9 cellular contexts compared by ENCODE assay signal in the genomic region with DNA sequence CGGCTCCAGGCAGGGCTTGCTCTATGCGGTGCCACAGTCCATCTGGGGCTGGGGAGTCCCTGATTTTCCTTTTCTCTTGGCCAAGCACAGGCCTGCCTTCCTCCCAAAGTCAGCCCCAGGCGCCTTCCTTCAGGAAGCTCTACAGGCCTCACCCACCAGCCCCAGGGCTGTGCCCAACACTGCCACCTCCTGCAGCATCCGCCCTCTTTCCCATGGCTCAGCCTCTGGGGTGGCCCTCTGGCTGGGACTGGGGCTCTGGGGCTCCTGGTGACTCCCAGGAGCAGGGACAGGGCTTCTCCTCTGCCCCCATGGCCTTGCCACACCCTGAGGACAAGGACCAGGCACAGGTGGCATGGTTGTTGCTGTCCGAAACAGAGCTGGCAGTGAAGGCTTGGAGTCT. TPM values are rescaled to one million over a fixed set of nuclear protein-coding genes. Genes with fewer than 3 reads are reported as not detected.
DNase-seq lines count a peak whose midpoint lies in the region; ATAC-seq and TF ChIP-seq lines count a peak whose summit lies in the region.
"Had no signal": no experiment of that assay in that cellular context is flagged by ENCODE, and none has a peak within 500 bp of the region (broad histone marks: within the 10 kb centered on the region; RNA-seq: fewer than 3 reads in every experiment).

No MANE protein-coding gene starts in this region.

- peak overlapping the region; percentile 62 for H3K4me3 Mint-ChIP-seq in central memory CD8-positive, alpha-beta T cell
- H3K4me3 Mint-ChIP-seq in activated naive CD8-positive, alpha-beta T cell treated with anti-CD3 and anti-CD28 coated beads, Interleukin-2, amount 50 U/mL, for 24 hours: no peak overlapping the region

- H3K9me3 ChIP-seq in Panc1 (ENCODE audit: control insufficient read depth, insufficient read depth, low read depth, low read length) (no peaks in the 10 kb centered on the region), mesenchymal stem cell (ENCODE audit: control insufficient read depth, low read length) (no peaks in the 10 kb centered on the region), suprapubic skin (no peaks in the 10 kb centered on the region)

- peak overlapping the region; percentile 86 for H3K4me2 ChIP-seq in mesenchymal stem cell (ENCODE audit: low read length, poor library complexity, severe bottlenecking)

- BruUV-seq in Panc1 (replicated peaks; lab: Mats Ljungman, UMichigan): no TSS peak

- no peak overlapping the region for H3K23ac ChIP-seq in mesenchymal stem cell (ENCODE audit: low read length in 2 of 2)

- peak overlapping the region; percentile 3 for H2AK5ac ChIP-seq in mesenchymal stem cell (ENCODE audit: low read length, severe bottlenecking)

- no peak for TF ChIP-seq POLR2A in suprapubic skin (IDR thresholded peaks at IDR 0.05)

- peak overlapping the region; percentile 48 to 67 for H3K4me3 ChIP-seq in Panc1 (ENCODE audit: low read depth in 2 of 2, low read length in 2 of 2)
- H3K4me3 ChIP-seq in mesenchymal stem cell (ENCODE audit: insufficient read depth in 1 of 2, low read depth in 1 of 2, low read length in 2 of 2): peak overlapping the region in 1 of 2 experiments; percentile 68
- H3K4me3 ChIP-seq in suprapubic skin: peak overlapping the region; percentile 63

- H3K9ac ChIP-seq in mesenchymal stem cell (ENCODE audit: low read length): no peak overlapping the region

- intact Hi-C loops in Panc1 (cut with micrococcal nuclease; ENCODE audit: unreplicated experiment): no loop called here

- peaks cover 2% of the 10 kb centered on the region; the same call in 1 of the 2 replicates for H3K36me3 ChIP-seq in Panc1 (ENCODE audit: control insufficient read depth, insufficient read depth, low read length)
- peaks cover 0 to 38% of the 10 kb centered on the region in 2 experiments for H3K36me3 ChIP-seq in mesenchymal stem cell (ENCODE audit: control insufficient read depth in 1 of 2, insufficient read depth in 2 of 2, low read depth in 1 of 2, low read length in 2 of 2)
- peaks cover 25% of the 10 kb centered on the region for H3K36me3 ChIP-seq in suprapubic skin
- H3K36me3 ChIP-seq: cardiac muscle cell had no signal

- no peak overlapping the region for H2BK12ac ChIP-seq in mesenchymal stem cell (ENCODE audit: low read length in 2 of 2)

- in situ Hi-C loops in Panc1 (cut with HindIII; ENCODE audit: low pct_unique_long_range_greater_than_20kb, low sequenced_read_pairs): no loop called here

- H2AFZ ChIP-seq in mesenchymal stem cell (ENCODE audit: low read depth, low read length): no peak overlapping the region

- CTCF ChIA-PET in Panc1 (lab: Charles Lee): interaction anchor here (0.5 to 2.3 kb wide), 3 partner anchors 16 to 48 kb away, joined by 3 to 5 read pairs (median 3); no protein-coding TSS in a partner anchor

- no peak overlapping the region for H4K91ac ChIP-seq in mesenchymal stem cell (ENCODE audit: low read length)

- no peaks in the 10 kb centered on the region for H3K9me3 Mint-ChIP-seq in central memory CD8-positive, alpha-beta T cell
- no peaks in the 10 kb centered on the region for H3K9me3 Mint-ChIP-seq in activated naive CD8-positive, alpha-beta T cell treated with anti-CD3 and anti-CD28 coated beads, Interleukin-2, amount 50 U/mL, for 24 hours

- peak overlapping the region; percentile 58 for H3K27ac ChIP-seq in Panc1 (ENCODE audit: low read length)
- H3K27ac ChIP-seq in mesenchymal stem cell (ENCODE audit: low read length, poor library complexity, severe bottlenecking): peak overlapping the region; percentile 38
- H3K27ac ChIP-seq in suprapubic skin: peak overlapping the region; percentile 87
- H3K27ac ChIP-seq: cardiac muscle cell had no signal

- no peak overlapping the region for H3K27ac Mint-ChIP-seq in central memory CD8-positive, alpha-beta T cell (ENCODE audit: low read depth)
- H3K27ac Mint-ChIP-seq in activated naive CD8-positive, alpha-beta T cell treated with anti-CD3 and anti-CD28 coated beads, Interleukin-2, amount 50 U/mL, for 24 hours: no peak overlapping the region

- DNase-seq in Panc1 (ENCODE audit: low read depth, low spot score) (no peak), mesenchymal stem cell (no peak), suprapubic skin (ENCODE audit: low spot score in 2 of 2) (peak in 1 of 2 donors; percentile 66), cerebellum (ENCODE audit: low spot score) (no peak), DMS53 treated with DMSO at 0.1 percent for 48 hours (lab: John Stamatoyannopoulos, UW; ENCODE audit: unreplicated experiment) (no peak)
- DNase-seq in central memory CD8-positive, alpha-beta T cell (ENCODE audit: low spot score in 2 of 2): no peak
- no peak for DNase-seq in activated naive CD8-positive, alpha-beta T cell treated with anti-CD3 and anti-CD28 coated beads, Interleukin-2, amount 50 U/mL, for 24 hours
- DNase-seq: activated CD4-positive, alpha-beta T cell treated with anti-CD3 and anti-CD28 coated beads for 48 hours had no signal

- no peak for TF ChIP-seq EP300 in suprapubic skin (IDR thresholded peaks at IDR 0.05)

- 90% methylated on average over 5 of the region's 5 CpGs for WGBS in mesenchymal stem cell
- 40% methylated on average over 2 of the region's 5 CpGs for WGBS in suprapubic skin

- no peak overlapping the region for H4K8ac ChIP-seq in mesenchymal stem cell (ENCODE audit: low read length)

- H3K18ac ChIP-seq in mesenchymal stem cell (ENCODE audit: low read depth in 1 of 2, low read length in 2 of 2): no peak overlapping the region

- no peak overlapping the region for H2BK120ac ChIP-seq in mesenchymal stem cell (ENCODE audit: low read depth, low read length)

- H2BK5ac ChIP-seq in mesenchymal stem cell (ENCODE audit: low read depth, low read length, poor library complexity, severe bottlenecking): no peak overlapping the region

- peaks cover 10% of the 10 kb centered on the region for H3K79me1 ChIP-seq in mesenchymal stem cell (replicated peaks; ENCODE audit: low read length, poor library complexity, severe bottlenecking)

- TF ChIP-seq CTCF in Panc1 (IDR thresholded peaks at IDR 0.05) (no peak), suprapubic skin (IDR thresholded peaks at IDR 0.05) (no peak)

- no peak overlapping the region for H3K4ac ChIP-seq in mesenchymal stem cell (ENCODE audit: low read depth in 1 of 2, low read length in 2 of 2)

- H3K27me3 Mint-ChIP-seq in central memory CD8-positive, alpha-beta T cell: no peaks in the 10 kb centered on the region
- H3K27me3 Mint-ChIP-seq in activated naive CD8-positive, alpha-beta T cell treated with anti-CD3 and anti-CD28 coated beads, Interleukin-2, amount 50 U/mL, for 24 hours: peaks cover 14% of the 10 kb centered on the region

- 0 out of 2 replicates have a peak, but pooled peaks cover 2% of the 10 kb centered on the region for H3K27me3 ChIP-seq in Panc1 (ENCODE audit: control insufficient read depth, insufficient read depth, low read length)
- H3K27me3 ChIP-seq in mesenchymal stem cell (ENCODE audit: control insufficient read depth in 1 of 2, insufficient read depth in 1 of 2, low read length in 2 of 2): peaks cover 0 to 74% of the 10 kb centered on the region in 2 experiments
- peaks cover 10% of the 10 kb centered on the region for H3K27me3 ChIP-seq in suprapubic skin

- H3K14ac ChIP-seq in mesenchymal stem cell (ENCODE audit: low read length in 2 of 2): no peak overlapping the region

- no peak overlapping the region for H2BK15ac ChIP-seq in mesenchymal stem cell (ENCODE audit: low read depth, poor library complexity, severe bottlenecking)

- H3K4me1 ChIP-seq in Panc1 (ENCODE audit: control insufficient read depth, insufficient read depth, low read length) (peaks cover 27% of the 10 kb centered on the region), mesenchymal stem cell (ENCODE audit: control insufficient read depth, insufficient read depth, low read depth, low read length) (peaks cover 41% of the 10 kb centered on the region), suprapubic skin (peaks cover 30% of the 10 kb centered on the region)

- no peaks in the 10 kb centered on the region for H3K36me3 Mint-ChIP-seq in central memory CD8-positive, alpha-beta T cell (ENCODE audit: insufficient read depth)
- H3K36me3 Mint-ChIP-seq in activated naive CD8-positive, alpha-beta T cell treated with anti-CD3 and anti-CD28 coated beads, Interleukin-2, amount 50 U/mL, for 24 hours (ENCODE audit: low read depth): no peaks in the 10 kb centered on the region

- peaks cover 5% of the 10 kb centered on the region for H3K4me1 Mint-ChIP-seq in central memory CD8-positive, alpha-beta T cell
- peaks cover 4% of the 10 kb centered on the region for H3K4me1 Mint-ChIP-seq in activated naive CD8-positive, alpha-beta T cell treated with anti-CD3 and anti-CD28 coated beads, Interleukin-2, amount 50 U/mL, for 24 hours

- ATAC-seq in Panc1: peak; percentile 13; the same call in 1 of the 2 replicates
- ATAC-seq in central memory CD8-positive, alpha-beta T cell (replicated peaks; ENCODE audit: extremely low read depth, poor library complexity, severe bottlenecking): no peak
- no peak for ATAC-seq in activated naive CD8-positive, alpha-beta T cell treated with anti-CD3 and anti-CD28 coated beads, Interleukin-2, amount 50 U/mL, for 24 hours

- POLR2A ChIA-PET in Panc1 (lab: Charles Lee): no interaction called here

RNA-seq across cellular contexts. Expression of gene ITGB4, which starts 0.8 kb away (rescaled TPM):
- total RNA-seq in Panc1 (2021; ENCODE audit: unreplicated experiment) (100 TPM), suprapubic skin (100 to 1,000 TPM; 382 to 583 (median 474) TPM), cerebellum (2.1 TPM)
- polyA plus RNA-seq in Panc1 (2012; ENCODE audit: insufficient read length): 115 TPM
- 1.3 TPM for polyA plus RNA-seq in mesenchymal stem cell (2013, experiment 1 of 2)
- polyA plus RNA-seq in mesenchymal stem cell (2013, experiment 2 of 2): 1.0 TPM

RNA-seq across cellular contexts. Expression of gene GALK1, which starts 42.9 kb away (rescaled TPM):
- 35.8 TPM for total RNA-seq in Panc1 (2021; ENCODE audit: unreplicated experiment)
- 51.2 TPM for polyA plus RNA-seq in Panc1 (2012; ENCODE audit: insufficient read length)
- polyA plus RNA-seq in mesenchymal stem cell (2013, experiment 1 of 2): 29.0 TPM
- 27.7 TPM for polyA plus RNA-seq in mesenchymal stem cell (2013, experiment 2 of 2)
- 10 to 100 TPM; 15.2 to 34.9 (median 22.9) TPM for total RNA-seq in suprapubic skin
- 6.8 TPM for total RNA-seq in cerebellum

RNA-seq across cellular contexts. Expression of gene SAP30BP, which starts 54.9 kb away (rescaled TPM):
- total RNA-seq in Panc1 (2021; ENCODE audit: unreplicated experiment): 138 TPM
- 89.8 TPM for polyA plus RNA-seq in Panc1 (2012; ENCODE audit: insufficient read length)
- 68.5 TPM for polyA plus RNA-seq in mesenchymal stem cell (2013, experiment 1 of 2)
- 71.8 TPM for polyA plus RNA-seq in mesenchymal stem cell (2013, experiment 2 of 2)
- total RNA-seq in suprapubic skin: 100 to 1,000 TPM in 1 of 4 donors, 10 to 100 TPM in 3; 67.0 to 104 (median 86.3) TPM
- total RNA-seq in cerebellum: 39.2 TPM

RNA-seq across cellular contexts. Expression of gene RECQL5, which starts 55.1 kb away (rescaled TPM):
- total RNA-seq in Panc1 (2021; ENCODE audit: unreplicated experiment) (46.1 TPM), suprapubic skin (100 to 1,000 TPM in 1 of 4 donors, 10 to 100 TPM in 3; 35.3 to 129 (median 63.6) TPM), cerebellum (14.1 TPM)
- polyA plus RNA-seq in Panc1 (2012; ENCODE audit: insufficient read length): 34.1 TPM
- polyA plus RNA-seq in mesenchymal stem cell (2013, experiment 1 of 2): 9.8 TPM
- 9.5 TPM for polyA plus RNA-seq in mesenchymal stem cell (2013, experiment 2 of 2)

Comparison
In these comparisons a context has a peak if more than half of its experiments do, and no peak if none do; other contexts are left out.
1. RNA of gene ITGB4, which starts 0.8 kb away (total RNA-seq): 382 to 583 TPM in suprapubic skin and 100 TPM in Panc1 (single experiment); 2.1 TPM in cerebellum (single experiment); every median in the first group is over 10 times any median in the second.
2. Peak in every context shown above with its lines, with median percentiles within 50 percentile points of each other: H3K27ac ChIP-seq.